ENCODE assay signal across 22 cellular contexts in the genomic region with DNA sequence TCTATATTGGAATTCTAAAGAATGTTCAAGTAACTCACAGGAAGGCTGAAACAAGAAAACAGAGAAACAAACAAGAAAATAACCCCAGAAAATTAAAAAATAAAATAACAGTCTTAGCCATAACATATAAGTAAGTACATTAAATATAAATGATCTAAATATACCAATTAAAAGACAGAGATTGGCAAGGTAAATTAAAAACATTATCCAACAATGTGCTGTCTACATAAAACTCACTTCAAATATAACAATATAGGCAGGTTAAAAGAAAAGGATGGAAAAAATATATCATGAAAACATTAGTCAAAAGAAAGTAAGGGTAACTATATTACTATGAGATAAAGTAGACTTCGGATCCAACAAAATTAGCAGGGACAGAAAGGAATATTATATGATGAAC.
DNase-seq lines count a peak whose midpoint lies in the region; ATAC-seq, FAIRE-seq and TF ChIP-seq lines count a peak whose summit lies in the region.
"Had no signal": no experiment of that assay in that cellular context is flagged by ENCODE, and none has a peak within 500 bp of the region (broad histone marks: within the 10 kb centered on the region; RNA-seq: fewer than 3 reads in every experiment).

No MANE protein-coding gene starts in this region.

- no peak overlapping the region for H3K27ac Mint-ChIP-seq in glutamatergic neuron (ENCODE audit: unreplicated experiment)
- H3K27ac Mint-ChIP-seq: CD14-positive monocyte; CD4-positive, alpha-beta T cell; CD8-positive, alpha-beta memory T cell had no signal

- H3K27me3 ChIP-seq in RWPE2 (ENCODE audit: insufficient read depth, poor library complexity, severe bottlenecking) (no peaks in the 10 kb centered on the region), heart left ventricle (no peaks in the 10 kb centered on the region)
- H3K27me3 ChIP-seq: BE2C; BLaER1 treated with 17β-estradiol and CSF1 and Interleukin-3, amounts not matched to agents 10 nM and 100 nM had no signal

- H3K4me1 ChIP-seq in RWPE2 (ENCODE audit: insufficient read depth, poor library complexity, severe bottlenecking), result no peaks in the 10 kb centered on the region
- no peaks in the 10 kb centered on the region for H3K4me1 ChIP-seq in heart left ventricle
- H3K4me1 ChIP-seq: BE2C had no signal

- 75 to 85% (median 82%) methylated on average over 1 of the region's 1 CpG for WGBS in heart left ventricle, 4 donors

- FAIRE-seq in endometrium (lab: Jason Lieb, UNC) (peak; percentile 4), frontal cortex (lab: Jason Lieb, UNC) (peak; percentile 8)
- FAIRE-seq: D721Med, GM12878, GM19239, H1 had no signal

- H3K4me3 ChIP-seq in RWPE2 (ENCODE audit: severe bottlenecking) (no peak overlapping the region), heart left ventricle (no peak overlapping the region)
- H3K4me3 ChIP-seq: BLaER1 treated with 17β-estradiol and CSF1 and Interleukin-3, amounts not matched to agents 10 nM and 100 nM; GM12878; GM23248 had no signal

- H3K27me3 Mint-ChIP-seq in glutamatergic neuron (ENCODE audit: unreplicated experiment), result no peaks in the 10 kb centered on the region

- no peak for TF ChIP-seq CTCF in RWPE2 (IDR thresholded peaks at IDR 0.05; ENCODE audit: poor library complexity, severe bottlenecking)
- no peak for TF ChIP-seq CTCF in heart left ventricle (IDR thresholded peaks at IDR 0.05)
- TF ChIP-seq CTCF in glutamatergic neuron (IDR thresholded peaks at IDR 0.05; ENCODE audit: partially characterized antibody, unreplicated experiment), result no peak

- H3K9me3 Mint-ChIP-seq in glutamatergic neuron (ENCODE audit: unreplicated experiment), result peaks cover 6% of the 10 kb centered on the region

- H3K4me3 Mint-ChIP-seq in glutamatergic neuron (ENCODE audit: unreplicated experiment), result no peak overlapping the region
- H3K4me3 Mint-ChIP-seq: CD14-positive monocyte; CD4-positive, alpha-beta T cell; CD8-positive, alpha-beta memory T cell had no signal

- ATAC-seq in RWPE2 (ENCODE audit: low read depth), result no peak
- ATAC-seq in heart left ventricle, result no peak
- ATAC-seq: GM12878 had no signal

- DNase-seq in RWPE2 (ENCODE audit: low spot score), result no peak
- no peak for DNase-seq in frontal cortex (ENCODE audit: low spot score in 2 of 2)
- no peak for DNase-seq in heart left ventricle
- no peak for DNase-seq in NCI-H2029 treated with DMSO at 0.1 percent for 48 hours (lab: John Stamatoyannopoulos, UW)
- no peak for DNase-seq in glutamatergic neuron
- no peak for DNase-seq in Kasumi-1 (lab: John Stamatoyannopoulos, UW)
- DNase-seq: AML-193; BE2C; CD4-positive, alpha-beta T cell; CD8-positive, alpha-beta memory T cell; DMS 273 treated with DMSO at 0.1 percent for 48 hours; DMS79; GDM1; GM23248; H7 had no signal

- H3K4me1 Mint-ChIP-seq in glutamatergic neuron (ENCODE audit: low read depth, unreplicated experiment), result peaks cover 14% of the 10 kb centered on the region
- H3K4me1 Mint-ChIP-seq: CD8-positive, alpha-beta memory T cell had no signal

- no peak for TF ChIP-seq POLR2A in heart left ventricle (IDR thresholded peaks at IDR 0.05)

- H3K9me3 ChIP-seq in RWPE2 (ENCODE audit: severe bottlenecking) (peaks cover 13% of the 10 kb centered on the region), heart left ventricle (peaks cover 0 to 25% (median 15%) of the 10 kb centered on the region in 12 donors)
- H3K9me3 ChIP-seq: BE2C had no signal

- intact Hi-C loops in heart left ventricle (cut with DNase I), result no loop called here

- H3K36me3 ChIP-seq in RWPE2 (ENCODE audit: low read depth), result no peaks in the 10 kb centered on the region
- H3K36me3 ChIP-seq in heart left ventricle, result no peaks in the 10 kb centered on the region
- H3K36me3 ChIP-seq: BE2C had no signal

- peaks cover 24% of the 10 kb centered on the region for H3K36me3 Mint-ChIP-seq in glutamatergic neuron (ENCODE audit: unreplicated experiment)
- H3K36me3 Mint-ChIP-seq: CD14-positive monocyte had no signal

- peak overlapping the region; percentile 30 for H3K27ac ChIP-seq in RWPE2 (ENCODE audit: poor library complexity, severe bottlenecking)
- no peak overlapping the region for H3K27ac ChIP-seq in heart left ventricle
- H3K27ac ChIP-seq: BLaER1 treated with 17β-estradiol and CSF1 and Interleukin-3, amounts not matched to agents 10 nM and 100 nM; GM23248 had no signal
